In the genomic region with DNA sequence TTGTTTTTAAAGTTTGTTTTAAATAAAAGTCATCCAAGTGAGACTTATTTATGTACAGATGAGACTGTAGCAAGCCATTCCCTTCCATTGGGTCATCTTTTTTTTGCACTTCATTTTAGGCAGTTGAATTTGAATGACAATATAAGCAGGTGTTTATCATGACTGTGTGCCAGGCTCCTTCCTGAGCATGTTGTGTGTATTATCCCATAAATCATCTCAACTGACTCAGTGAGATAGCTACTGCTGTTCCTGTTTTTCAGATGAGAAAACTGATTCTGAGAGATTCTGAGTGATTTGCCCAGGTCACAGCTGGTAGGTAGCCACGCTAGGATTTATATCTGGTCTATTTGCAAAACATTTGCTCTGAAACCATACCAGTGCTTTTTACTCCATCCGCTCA, we compare ENCODE assay signal across 1 cellular context.
A peak's percentile ranks its signal among the peaks of the same experiment; 100 is the strongest.
TF ChIP-seq lines count a peak whose summit lies in the region.

No MANE protein-coding gene starts in this region.

TF ChIP-seq in K562, 482 proteins besides CTCF, POLR2A, EP300 and RAD21 (continued from another document):
- TF ChIP-seq ZNF766 (CRISPR knock-in tag; conservative IDR thresholded peaks at IDR 0.05): 0 out of 2 replicates have a peak, but pooled peaks have one; percentile 20
- TF ChIP-seq, protein P1, sequence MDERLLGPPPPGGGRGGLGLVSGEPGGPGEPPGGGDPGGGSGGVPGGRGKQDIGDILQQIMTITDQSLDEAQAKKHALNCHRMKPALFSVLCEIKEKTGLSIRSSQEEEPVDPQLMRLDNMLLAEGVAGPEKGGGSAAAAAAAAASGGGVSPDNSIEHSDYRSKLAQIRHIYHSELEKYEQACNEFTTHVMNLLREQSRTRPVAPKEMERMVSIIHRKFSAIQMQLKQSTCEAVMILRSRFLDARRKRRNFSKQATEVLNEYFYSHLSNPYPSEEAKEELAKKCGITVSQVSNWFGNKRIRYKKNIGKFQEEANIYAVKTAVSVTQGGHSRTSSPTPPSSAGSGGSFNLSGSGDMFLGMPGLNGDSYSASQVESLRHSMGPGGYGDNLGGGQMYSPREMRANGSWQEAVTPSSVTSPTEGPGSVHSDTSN (CRISPR knock-in tag; IDR thresholded peaks at IDR 0.05; ENCODE audit: low read depth): no peak
- TF ChIP-seq, protein P1 (tag; conservative IDR thresholded peaks at IDR 0.05; ENCODE audit: low read depth): peak; percentile 82
- 0 out of 2 replicates have a peak, but pooled peaks have one; percentile 8 for TF ChIP-seq ETV1 (tag; conservative IDR thresholded peaks at IDR 0.05; ENCODE audit: low read depth)
- TF ChIP-seq, protein P2, sequence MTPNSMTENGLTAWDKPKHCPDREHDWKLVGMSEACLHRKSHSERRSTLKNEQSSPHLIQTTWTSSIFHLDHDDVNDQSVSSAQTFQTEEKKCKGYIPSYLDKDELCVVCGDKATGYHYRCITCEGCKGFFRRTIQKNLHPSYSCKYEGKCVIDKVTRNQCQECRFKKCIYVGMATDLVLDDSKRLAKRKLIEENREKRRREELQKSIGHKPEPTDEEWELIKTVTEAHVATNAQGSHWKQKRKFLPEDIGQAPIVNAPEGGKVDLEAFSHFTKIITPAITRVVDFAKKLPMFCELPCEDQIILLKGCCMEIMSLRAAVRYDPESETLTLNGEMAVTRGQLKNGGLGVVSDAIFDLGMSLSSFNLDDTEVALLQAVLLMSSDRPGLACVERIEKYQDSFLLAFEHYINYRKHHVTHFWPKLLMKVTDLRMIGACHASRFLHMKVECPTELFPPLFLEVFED (CRISPR knock-in tag; conservative IDR thresholded peaks at IDR 0.05): no peak
- no peak for TF ChIP-seq ZNF584 (CRISPR knock-in tag; IDR thresholded peaks at IDR 0.05; ENCODE audit: low read depth)
- TF ChIP-seq ZBTB9 (CRISPR knock-in tag; IDR thresholded peaks at IDR 0.05): no peak
- TF ChIP-seq ZBED1 (IDR thresholded peaks at IDR 0.05): no peak
- no peak for TF ChIP-seq PCBP1 (IDR thresholded peaks at IDR 0.05; ENCODE audit: low read depth, low read length, poor library complexity, severe bottlenecking)
- TF ChIP-seq CBFA2T3 (IDR thresholded peaks at IDR 0.05): no peak
- no peak for TF ChIP-seq MCM2 (IDR thresholded peaks at IDR 0.05; ENCODE audit: low read depth)
- 0 out of 2 replicates have a peak, but pooled peaks have one; percentile 21 for TF ChIP-seq SOX6 (IDR thresholded peaks at IDR 0.05)
- TF ChIP-seq RBFOX2 (IDR thresholded peaks at IDR 0.05; ENCODE audit: low read depth, low read length): no peak
- TF ChIP-seq, protein P3, sequence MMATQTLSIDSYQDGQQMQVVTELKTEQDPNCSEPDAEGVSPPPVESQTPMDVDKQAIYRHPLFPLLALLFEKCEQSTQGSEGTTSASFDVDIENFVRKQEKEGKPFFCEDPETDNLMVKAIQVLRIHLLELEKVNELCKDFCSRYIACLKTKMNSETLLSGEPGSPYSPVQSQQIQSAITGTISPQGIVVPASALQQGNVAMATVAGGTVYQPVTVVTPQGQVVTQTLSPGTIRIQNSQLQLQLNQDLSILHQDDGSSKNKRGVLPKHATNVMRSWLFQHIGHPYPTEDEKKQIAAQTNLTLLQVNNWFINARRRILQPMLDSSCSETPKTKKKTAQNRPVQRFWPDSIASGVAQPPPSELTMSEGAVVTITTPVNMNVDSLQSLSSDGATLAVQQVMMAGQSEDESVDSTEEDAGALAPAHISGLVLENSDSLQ (IDR thresholded peaks at IDR 0.05): peak; percentile 59
- TF ChIP-seq MEIS2 (IDR thresholded peaks at IDR 0.05; ENCODE audit: partially characterized antibody): peak; percentile 79
- 0 out of 2 replicates have a peak, but pooled peaks have one; percentile 5 for TF ChIP-seq CBFA2T2 (conservative IDR thresholded peaks at IDR 0.05)
- TF ChIP-seq, protein P4, sequence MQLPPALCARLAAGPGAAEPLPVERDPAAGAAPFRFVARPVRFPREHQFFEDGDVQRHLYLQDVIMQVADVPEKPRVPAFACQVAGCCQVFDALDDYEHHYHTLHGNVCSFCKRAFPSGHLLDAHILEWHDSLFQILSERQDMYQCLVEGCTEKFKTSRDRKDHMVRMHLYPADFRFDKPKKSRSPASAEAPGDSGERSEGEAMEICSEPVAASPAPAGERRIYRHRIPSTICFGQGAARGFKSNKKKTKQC (CRISPR knock-in tag; IDR thresholded peaks at IDR 0.05): no peak
- TF ChIP-seq FUS (optimal IDR thresholded peaks at IDR 0.05; ENCODE audit: low read depth, low read length): no peak
- no peak for TF ChIP-seq HBP1 (CRISPR knock-in tag; IDR thresholded peaks at IDR 0.05)
- TF ChIP-seq ARID1B (IDR thresholded peaks at IDR 0.05): 0 out of 2 replicates have a peak, but pooled peaks have one; percentile 12
TF ChIP-seq in K562: peak in this region for 9.
